1 cellular context compared by ENCODE assay signal in the genomic region with DNA sequence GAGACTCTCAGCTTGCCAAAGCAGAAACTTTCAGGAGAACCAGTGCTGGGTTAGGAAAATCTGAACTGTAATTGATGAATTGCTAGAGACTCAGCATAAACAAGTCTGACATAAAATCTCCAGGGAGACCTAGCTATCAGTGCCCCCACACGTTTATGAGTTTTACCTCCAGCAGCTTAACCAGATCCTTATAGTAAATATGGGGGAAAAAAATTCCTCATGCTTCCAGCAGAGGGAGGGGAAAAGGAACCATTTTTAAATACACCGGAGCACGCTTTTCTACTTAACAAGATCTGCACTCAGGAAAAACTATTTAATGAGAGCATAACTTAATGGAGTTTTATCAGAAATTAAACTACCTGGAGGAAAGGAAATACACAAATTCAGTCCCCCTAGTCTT.
TF ChIP-seq lines count a peak whose summit lies in the region.

No MANE protein-coding gene starts in this region.

TF ChIP-seq in H1, 55 proteins besides CTCF, POLR2A, EP300 and RAD21 (continued from another document):
- TF ChIP-seq, protein P1, sequence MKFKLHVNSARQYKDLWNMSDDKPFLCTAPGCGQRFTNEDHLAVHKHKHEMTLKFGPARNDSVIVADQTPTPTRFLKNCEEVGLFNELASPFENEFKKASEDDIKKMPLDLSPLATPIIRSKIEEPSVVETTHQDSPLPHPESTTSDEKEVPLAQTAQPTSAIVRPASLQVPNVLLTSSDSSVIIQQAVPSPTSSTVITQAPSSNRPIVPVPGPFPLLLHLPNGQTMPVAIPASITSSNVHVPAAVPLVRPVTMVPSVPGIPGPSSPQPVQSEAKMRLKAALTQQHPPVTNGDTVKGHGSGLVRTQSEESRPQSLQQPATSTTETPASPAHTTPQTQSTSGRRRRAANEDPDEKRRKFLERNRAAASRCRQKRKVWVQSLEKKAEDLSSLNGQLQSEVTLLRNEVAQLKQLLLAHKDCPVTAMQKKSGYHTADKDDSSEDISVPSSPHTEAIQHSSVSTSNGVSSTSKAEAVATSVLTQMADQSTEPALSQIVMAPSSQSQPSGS (IDR thresholded peaks at IDR 0.05; ENCODE audit: low read length) = no peak
- no peak for TF ChIP-seq GABPA (IDR thresholded peaks at IDR 0.05; ENCODE audit: borderline replicate concordance, insufficient read depth, low read length)
- TF ChIP-seq ASH2L (IDR thresholded peaks at IDR 0.05; ENCODE audit: low read length) = no peak
- no peak for TF ChIP-seq EGR1 (IDR thresholded peaks at IDR 0.05; ENCODE audit: borderline replicate concordance, low read depth, low read length)
- TF ChIP-seq SIX5 (IDR thresholded peaks at IDR 0.05; ENCODE audit: low read depth, low read length) = no peak
- no peak for TF ChIP-seq RFX5 (IDR thresholded peaks at IDR 0.05; ENCODE audit: borderline replicate concordance, low read depth, low read length)
- no peak for TF ChIP-seq RBBP5 (IDR thresholded peaks at IDR 0.05; ENCODE audit: borderline replicate concordance, low read depth, low read length)
- no peak for TF ChIP-seq POLR2AphosphoS5 (IDR thresholded peaks at IDR 0.05; ENCODE audit: low read depth, low read length)
- TF ChIP-seq, protein P2, sequence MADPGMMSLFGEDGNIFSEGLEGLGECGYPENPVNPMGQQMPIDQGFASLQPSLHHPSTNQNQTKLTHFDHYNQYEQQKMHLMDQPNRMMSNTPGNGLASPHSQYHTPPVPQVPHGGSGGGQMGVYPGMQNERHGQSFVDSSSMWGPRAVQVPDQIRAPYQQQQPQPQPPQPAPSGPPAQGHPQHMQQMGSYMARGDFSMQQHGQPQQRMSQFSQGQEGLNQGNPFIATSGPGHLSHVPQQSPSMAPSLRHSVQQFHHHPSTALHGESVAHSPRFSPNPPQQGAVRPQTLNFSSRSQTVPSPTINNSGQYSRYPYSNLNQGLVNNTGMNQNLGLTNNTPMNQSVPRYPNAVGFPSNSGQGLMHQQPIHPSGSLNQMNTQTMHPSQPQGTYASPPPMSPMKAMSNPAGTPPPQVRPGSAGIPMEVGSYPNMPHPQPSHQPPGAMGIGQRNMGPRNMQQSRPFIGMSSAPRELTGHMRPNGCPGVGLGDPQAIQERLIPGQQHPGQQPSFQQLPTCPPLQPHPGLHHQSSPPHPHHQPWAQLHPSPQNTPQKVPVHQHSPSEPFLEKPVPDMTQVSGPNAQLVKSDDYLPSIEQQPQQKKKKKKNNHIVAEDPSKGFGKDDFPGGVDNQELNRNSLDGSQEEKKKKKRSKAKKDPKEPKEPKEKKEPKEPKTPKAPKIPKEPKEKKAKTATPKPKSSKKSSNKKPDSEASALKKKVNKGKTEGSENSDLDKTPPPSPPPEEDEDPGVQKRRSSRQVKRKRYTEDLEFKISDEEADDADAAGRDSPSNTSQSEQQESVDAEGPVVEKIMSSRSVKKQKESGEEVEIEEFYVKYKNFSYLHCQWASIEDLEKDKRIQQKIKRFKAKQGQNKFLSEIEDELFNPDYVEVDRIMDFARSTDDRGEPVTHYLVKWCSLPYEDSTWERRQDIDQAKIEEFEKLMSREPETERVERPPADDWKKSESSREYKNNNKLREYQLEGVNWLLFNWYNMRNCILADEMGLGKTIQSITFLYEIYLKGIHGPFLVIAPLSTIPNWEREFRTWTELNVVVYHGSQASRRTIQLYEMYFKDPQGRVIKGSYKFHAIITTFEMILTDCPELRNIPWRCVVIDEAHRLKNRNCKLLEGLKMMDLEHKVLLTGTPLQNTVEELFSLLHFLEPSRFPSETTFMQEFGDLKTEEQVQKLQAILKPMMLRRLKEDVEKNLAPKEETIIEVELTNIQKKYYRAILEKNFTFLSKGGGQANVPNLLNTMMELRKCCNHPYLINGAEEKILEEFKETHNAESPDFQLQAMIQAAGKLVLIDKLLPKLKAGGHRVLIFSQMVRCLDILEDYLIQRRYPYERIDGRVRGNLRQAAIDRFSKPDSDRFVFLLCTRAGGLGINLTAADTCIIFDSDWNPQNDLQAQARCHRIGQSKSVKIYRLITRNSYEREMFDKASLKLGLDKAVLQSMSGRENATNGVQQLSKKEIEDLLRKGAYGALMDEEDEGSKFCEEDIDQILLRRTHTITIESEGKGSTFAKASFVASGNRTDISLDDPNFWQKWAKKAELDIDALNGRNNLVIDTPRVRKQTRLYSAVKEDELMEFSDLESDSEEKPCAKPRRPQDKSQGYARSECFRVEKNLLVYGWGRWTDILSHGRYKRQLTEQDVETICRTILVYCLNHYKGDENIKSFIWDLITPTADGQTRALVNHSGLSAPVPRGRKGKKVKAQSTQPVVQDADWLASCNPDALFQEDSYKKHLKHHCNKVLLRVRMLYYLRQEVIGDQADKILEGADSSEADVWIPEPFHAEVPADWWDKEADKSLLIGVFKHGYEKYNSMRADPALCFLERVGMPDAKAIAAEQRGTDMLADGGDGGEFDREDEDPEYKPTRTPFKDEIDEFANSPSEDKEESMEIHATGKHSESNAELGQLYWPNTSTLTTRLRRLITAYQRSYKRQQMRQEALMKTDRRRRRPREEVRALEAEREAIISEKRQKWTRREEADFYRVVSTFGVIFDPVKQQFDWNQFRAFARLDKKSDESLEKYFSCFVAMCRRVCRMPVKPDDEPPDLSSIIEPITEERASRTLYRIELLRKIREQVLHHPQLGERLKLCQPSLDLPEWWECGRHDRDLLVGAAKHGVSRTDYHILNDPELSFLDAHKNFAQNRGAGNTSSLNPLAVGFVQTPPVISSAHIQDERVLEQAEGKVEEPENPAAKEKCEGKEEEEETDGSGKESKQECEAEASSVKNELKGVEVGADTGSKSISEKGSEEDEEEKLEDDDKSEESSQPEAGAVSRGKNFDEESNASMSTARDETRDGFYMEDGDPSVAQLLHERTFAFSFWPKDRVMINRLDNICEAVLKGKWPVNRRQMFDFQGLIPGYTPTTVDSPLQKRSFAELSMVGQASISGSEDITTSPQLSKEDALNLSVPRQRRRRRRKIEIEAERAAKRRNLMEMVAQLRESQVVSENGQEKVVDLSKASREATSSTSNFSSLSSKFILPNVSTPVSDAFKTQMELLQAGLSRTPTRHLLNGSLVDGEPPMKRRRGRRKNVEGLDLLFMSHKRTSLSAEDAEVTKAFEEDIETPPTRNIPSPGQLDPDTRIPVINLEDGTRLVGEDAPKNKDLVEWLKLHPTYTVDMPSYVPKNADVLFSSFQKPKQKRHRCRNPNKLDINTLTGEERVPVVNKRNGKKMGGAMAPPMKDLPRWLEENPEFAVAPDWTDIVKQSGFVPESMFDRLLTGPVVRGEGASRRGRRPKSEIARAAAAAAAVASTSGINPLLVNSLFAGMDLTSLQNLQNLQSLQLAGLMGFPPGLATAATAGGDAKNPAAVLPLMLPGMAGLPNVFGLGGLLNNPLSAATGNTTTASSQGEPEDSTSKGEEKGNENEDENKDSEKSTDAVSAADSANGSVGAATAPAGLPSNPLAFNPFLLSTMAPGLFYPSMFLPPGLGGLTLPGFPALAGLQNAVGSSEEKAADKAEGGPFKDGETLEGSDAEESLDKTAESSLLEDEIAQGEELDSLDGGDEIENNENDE (IDR thresholded peaks at IDR 0.05; ENCODE audit: insufficient replicate concordance, low read length) = no peak
- TF ChIP-seq CHD2 (IDR thresholded peaks at IDR 0.05; ENCODE audit: low read length) = no peak
- no peak for TF ChIP-seq RNF2 (IDR thresholded peaks at IDR 0.05; ENCODE audit: borderline replicate concordance, low read depth, low read length, missing control alignments, poor library complexity, severe bottlenecking)
- no peak for TF ChIP-seq CBX5 (IDR thresholded peaks at IDR 0.05; ENCODE audit: low read depth, low read length)
- TF ChIP-seq HDAC2 (IDR thresholded peaks at IDR 0.05; ENCODE audit: borderline replicate concordance in 1 of 2, low read depth in 2 of 2, low read length in 2 of 2) = no peak
- TF ChIP-seq BCL11A (IDR thresholded peaks at IDR 0.05; ENCODE audit: low read depth in 2 of 2, low read length in 2 of 2) = no peak
- TF ChIP-seq POU5F1 (IDR thresholded peaks at IDR 0.05; ENCODE audit: low read depth, low read length) = no peak
- TF ChIP-seq, protein P3, sequence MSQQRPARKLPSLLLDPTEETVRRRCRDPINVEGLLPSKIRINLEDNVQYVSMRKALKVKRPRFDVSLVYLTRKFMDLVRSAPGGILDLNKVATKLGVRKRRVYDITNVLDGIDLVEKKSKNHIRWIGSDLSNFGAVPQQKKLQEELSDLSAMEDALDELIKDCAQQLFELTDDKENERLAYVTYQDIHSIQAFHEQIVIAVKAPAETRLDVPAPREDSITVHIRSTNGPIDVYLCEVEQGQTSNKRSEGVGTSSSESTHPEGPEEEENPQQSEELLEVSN (IDR thresholded peaks at IDR 0.05) = no peak
- TF ChIP-seq TEAD4 (IDR thresholded peaks at IDR 0.05; ENCODE audit: low read depth, low read length) = no peak
- no peak for TF ChIP-seq CREB1 (IDR thresholded peaks at IDR 0.05)
